24 cellular contexts compared by ENCODE assay signal in the genomic region with DNA sequence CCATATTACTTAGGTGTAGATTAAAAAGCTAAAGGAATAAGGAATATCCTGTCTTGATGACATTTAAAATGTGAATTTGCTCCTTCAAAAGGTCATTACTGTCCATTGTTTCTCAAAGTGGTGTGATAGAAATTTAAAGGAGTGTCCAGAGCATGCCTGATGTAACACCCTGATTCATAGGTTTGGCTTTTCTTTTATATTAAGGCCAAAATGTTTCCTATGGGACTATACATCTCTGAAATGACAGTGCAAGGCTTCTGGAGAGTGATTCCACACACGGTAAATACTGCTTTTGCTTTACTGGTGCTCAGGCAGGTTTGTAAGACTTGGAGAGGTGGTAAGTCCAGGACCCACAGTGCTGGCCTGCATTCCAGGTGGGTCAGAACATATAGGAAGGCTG.
A peak's percentile ranks its signal among the peaks of the same experiment; 100 is the strongest.
DNase-seq lines count a peak whose midpoint lies in the region; TF ChIP-seq lines count a peak whose summit lies in the region.
"Had no signal": no experiment of that assay in that cellular context is flagged by ENCODE, and none has a peak within 500 bp of the region (broad histone marks: within the 10 kb centered on the region; RNA-seq: fewer than 3 reads in every experiment).

No MANE protein-coding gene starts in this region.

- intact Hi-C loops in activated T-helper 1 cell treated with anti-CD3 and anti-CD28 coated beads, Interleukin-12 subunit alpha, Interleukin-12 subunit beta, Interleukin-2, Interleukin-4 antibody, amounts not matched to agents 30 ng/mL and 10 ng/mL and 1 ng/mL, durations not matched to agents 14 hours and 24 hours and 36 hours (cut with micrococcal nuclease): no loop called here

- in situ Hi-C loops in SK-MEL-5 (cut with HindIII; ENCODE audit: low pct_unique_long_range_greater_than_20kb, low sequenced_read_pairs): no loop called here

- no peak overlapping the region for H3K27ac Mint-ChIP-seq in activated T-helper 1 cell treated with anti-CD3 and anti-CD28 coated beads, Interleukin-12 subunit alpha, Interleukin-12 subunit beta, Interleukin-2, Interleukin-4 antibody, amounts not matched to agents 30 ng/mL and 10 ng/mL and 1 ng/mL, durations not matched to agents 14 hours and 24 hours and 36 hours
- H3K27ac Mint-ChIP-seq: CD4-positive, alpha-beta T cell; natural killer cell had no signal

- TF ChIP-seq CTCF in epithelial cell of esophagus (IDR thresholded peaks at IDR 0.05; ENCODE audit: insufficient read depth, low read depth, low read length, missing control alignments): no peak

- H3K9me3 Mint-ChIP-seq in activated T-helper 1 cell treated with anti-CD3 and anti-CD28 coated beads, Interleukin-12 subunit alpha, Interleukin-12 subunit beta, Interleukin-2, Interleukin-4 antibody, amounts not matched to agents 30 ng/mL and 10 ng/mL and 1 ng/mL, durations not matched to agents 14 hours and 24 hours and 36 hours: peaks cover 7% of the 10 kb centered on the region

- peak; percentile 4 for DNase-seq in EL
- DNase-seq in SK-MEL-5 (ENCODE audit: low read depth, low spot score): peak; percentile 21
- peak; percentile 45 for DNase-seq in epithelial cell of esophagus (ENCODE audit: low read depth)
- DNase-seq in iris pigment epithelial cell (ENCODE audit: low read depth): peak; percentile 17
- no peak for DNase-seq in DMS 273 treated with DMSO at 0.1 percent for 48 hours (lab: John Stamatoyannopoulos, UW)
- no peak for DNase-seq in glomerular visceral epithelial cell (ENCODE audit: extremely low spot score)
- no peak for DNase-seq in NCI-H345 (lab: John Stamatoyannopoulos, UW)
- no peak for DNase-seq in activated T-helper 1 cell treated with anti-CD3 and anti-CD28 coated beads, Interleukin-12 subunit alpha, Interleukin-12 subunit beta, Interleukin-2, Interleukin-4 antibody, amounts not matched to agents 30 ng/mL and 10 ng/mL and 1 ng/mL, durations not matched to agents 14 hours and 24 hours and 36 hours (ENCODE audit: low spot score)
- DNase-seq: activated CD4-positive, alpha-beta T cell treated with anti-CD3 and anti-CD28 coated beads for 48 hours; activated effector memory CD4-positive, alpha-beta T cell treated with Interleukin-2 at 50 U/mL for 16 hours; body of pancreas; CD4-positive, alpha-beta T cell; HCEC 1CT; heart left ventricle; Kasumi-1; natural killer cell; NCI-H2107; NCI-H774; occipital lobe; SJCRH30; stimulated activated CD4-positive, alpha-beta T cell treated with anti-CD3 and anti-CD28 coated beads, Interleukin-15, amount 100 ng/mL, for 24 hours; stimulated activated CD4-positive, alpha-beta T cell treated with anti-CD3 and anti-CD28 coated beads, Interleukin-4, amount 100 ng/mL, for 4 hours had no signal

- H3K4me3 ChIP-seq in epithelial cell of esophagus (ENCODE audit: low read length): no peak overlapping the region
- H3K4me3 ChIP-seq: A549, body of pancreas, heart left ventricle, SJCRH30, tibial nerve had no signal

- H3K4me3 Mint-ChIP-seq in activated T-helper 1 cell treated with anti-CD3 and anti-CD28 coated beads, Interleukin-12 subunit alpha, Interleukin-12 subunit beta, Interleukin-2, Interleukin-4 antibody, amounts not matched to agents 30 ng/mL and 10 ng/mL and 1 ng/mL, durations not matched to agents 14 hours and 24 hours and 36 hours: no peak overlapping the region
- H3K4me3 Mint-ChIP-seq: CD4-positive, alpha-beta T cell; natural killer cell had no signal

- no peaks in the 10 kb centered on the region for H3K4me1 Mint-ChIP-seq in activated T-helper 1 cell treated with anti-CD3 and anti-CD28 coated beads, Interleukin-12 subunit alpha, Interleukin-12 subunit beta, Interleukin-2, Interleukin-4 antibody, amounts not matched to agents 30 ng/mL and 10 ng/mL and 1 ng/mL, durations not matched to agents 14 hours and 24 hours and 36 hours (ENCODE audit: low read depth)
- H3K4me1 Mint-ChIP-seq: natural killer cell had no signal

- H3K36me3 Mint-ChIP-seq in activated T-helper 1 cell treated with anti-CD3 and anti-CD28 coated beads, Interleukin-12 subunit alpha, Interleukin-12 subunit beta, Interleukin-2, Interleukin-4 antibody, amounts not matched to agents 30 ng/mL and 10 ng/mL and 1 ng/mL, durations not matched to agents 14 hours and 24 hours and 36 hours (ENCODE audit: low read depth): no peaks in the 10 kb centered on the region

- peaks cover under 1% of the 10 kb centered on the region for H3K27me3 Mint-ChIP-seq in activated T-helper 1 cell treated with anti-CD3 and anti-CD28 coated beads, Interleukin-12 subunit alpha, Interleukin-12 subunit beta, Interleukin-2, Interleukin-4 antibody, amounts not matched to agents 30 ng/mL and 10 ng/mL and 1 ng/mL, durations not matched to agents 14 hours and 24 hours and 36 hours (ENCODE audit: insufficient read depth)

Comparison
In these comparisons a context has a peak if more than half of its experiments do, and no peak if none do; other contexts are left out.
1. DNase-seq: peak in EL (single experiment), SK-MEL-5 (single experiment), epithelial cell of esophagus (single experiment) and iris pigment epithelial cell (single experiment); none in DMS 273 treated with DMSO at 0.1 percent for 48 hours (single experiment), glomerular visceral epithelial cell (single experiment), NCI-H345 (single experiment) and activated T-helper 1 cell treated with anti-CD3 and anti-CD28 coated beads, Interleukin-12 subunit alpha, Interleukin-12 subunit beta, Interleukin-2, Interleukin-4 antibody, amounts not matched to agents 30 ng/mL and 10 ng/mL and 1 ng/mL, durations not matched to agents 14 hours and 24 hours and 36 hours (single experiment).